Comparison of ENCODE assay signal across 19 cellular contexts in genomic region chr2:144948205-144948855, GRCh38.
"Had no signal": no experiment of that assay in that cellular context is flagged by ENCODE, and none has a peak within 500 bp of the region (broad histone marks: within the 10 kb centered on the region; RNA-seq: fewer than 3 reads in every experiment).

No MANE protein-coding gene starts in this region.

- ATAC-seq: activated naive CD4-positive, alpha-beta T cell treated with anti-CD3 and anti-CD28 coated beads, Interleukin-2, amount 50 U/mL, for 72 hours; body of pancreas; natural killer cell had no signal

- H3K4me1 ChIP-seq: body of pancreas had no signal

- H3K27me3 ChIP-seq: body of pancreas, suprapubic skin had no signal

- DNase-seq: activated CD4-positive, CD25-positive, alpha-beta regulatory T cell treated with anti-CD3 and anti-CD28 coated beads, Interleukin-2, amount 50 U/mL, for 72 hours; activated gamma-delta T cell; amygdala; body of pancreas; central memory CD4-positive, alpha-beta T cell; cortex of kidney; effector CD8-positive, alpha-beta T cell; foreskin fibroblast; glutamatergic neuron; hypothalamus; left ventricle myocardium inferior; natural killer cell; nucleus accumbens; stimulated activated CD4-positive, alpha-beta T cell treated with anti-CD3 and anti-CD28 coated beads, Interleukin-2, amount 100 ng/mL, for 48 hours; stimulated activated naive CD4-positive, alpha-beta T cell treated with Interleukin-2 at 50 U/mL for 16 hours; T-helper 9 cell had no signal

- H3K36me3 ChIP-seq: left ventricle myocardium inferior, suprapubic skin had no signal

- H3K27ac ChIP-seq: body of pancreas, left ventricle myocardium inferior, suprapubic skin had no signal

- H3K4me3 ChIP-seq: body of pancreas, left ventricle myocardium inferior, suprapubic skin had no signal

- FAIRE-seq: endothelial cell of umbilical vein had no signal

- H3K9me3 ChIP-seq: body of pancreas, left ventricle myocardium inferior, suprapubic skin had no signal
